In genomic region chr4:77695769-77696168, GRCh38 we compare ENCODE assay signal across 11 cellular contexts.
A peak's percentile ranks its signal among the peaks of the same experiment; 100 is the strongest.
DNase-seq lines count a peak whose midpoint lies in the region; ATAC-seq, FAIRE-seq and TF ChIP-seq lines count a peak whose summit lies in the region.
"Had no signal": no experiment of that assay in that cellular context is flagged by ENCODE, and none has a peak within 500 bp of the region (broad histone marks: within the 10 kb centered on the region; RNA-seq: fewer than 3 reads in every experiment).

No MANE protein-coding gene starts in this region.

- no peak for TF ChIP-seq RAD21 in K562 (CRISPR knock-in tag; conservative IDR thresholded peaks at IDR 0.05 in 1 of 2, IDR thresholded peaks at IDR 0.05 in 1 of 2)

- no peak overlapping the region for H3K4me3 ChIP-seq in BLaER1 treated with 17β-estradiol and CSF1 and Interleukin-3, amounts not matched to agents 10 nM and 100 nM
- no peak overlapping the region for H3K4me3 ChIP-seq in K562
- H3K4me3 ChIP-seq: body of pancreas had no signal

- no peak overlapping the region for H3K9ac ChIP-seq in BLaER1 treated with 17β-estradiol and CSF1 and Interleukin-3, amounts not matched to agents 10 nM and 100 nM
- H3K9ac ChIP-seq in K562 (ENCODE audit: insufficient read depth in 1 of 2, low read depth in 2 of 2, low read length in 2 of 2): no peak overlapping the region

- DNase-seq in M059J (ENCODE audit: low read depth) (peak; percentile 92), K562 (ENCODE audit: extremely low read depth in 1 of 4, low spot score in 3 of 4) (peak in 2 of 4 experiments; percentile 14 to 20), kidney glomerular epithelial cell (lab: John Stamatoyannopoulos, UW) (peak; percentile 90), activated gamma-delta T cell (lab: John Stamatoyannopoulos, UW) (no peak)
- DNase-seq in activated CD4-positive, CD25-positive, alpha-beta regulatory T cell (lab: John Stamatoyannopoulos, UW): no peak
- no peak for DNase-seq in activated naive CD4-positive, alpha-beta T cell treated with Interleukin-2 at 50 U/mL for 16 hours
- DNase-seq: activated CD4-positive, alpha-beta T cell treated with anti-CD3 and anti-CD28 coated beads, Interleukin-2, amount 10 ng/mL, durations not matched to agents 7 days and 5 days; body of pancreas; DMS153 had no signal

- intact Hi-C loops in K562 (cut with micrococcal nuclease): loop anchor here (10.0 kb wide), 1 partner anchor 311 kb away; no protein-coding TSS in a partner anchor

- WGBS in K562 (ENCODE audit: insufficient coverage, low coverage, missing lambda C conversion rate): 5% methylated on average over 2 of the region's 2 CpGs

- POLR2A ChIA-PET in K562 (lab: Yijun Ruan, JAX): interaction anchor here (1.8 kb wide), 1 partner anchor 14 kb away, joined by 3 read pairs; no protein-coding TSS in a partner anchor

- CTCF ChIA-PET in K562 (lab: Yijun Ruan, JAX; ENCODE audit: low intra/inter-chr PET ratio): no interaction called here

- no peak for FAIRE-seq in K562 (lab: Jason Lieb, UNC)

- H3K4me1 ChIP-seq in BLaER1 treated with 17β-estradiol and CSF1 and Interleukin-3, amounts not matched to agents 10 nM and 100 nM: peaks cover 0 to 13% (median 6%) of the 10 kb centered on the region in 10 experiments; a peak in 10 of 20 replicates
- no peaks in the 10 kb centered on the region; a peak in 1 of 5 replicates for H3K4me1 ChIP-seq in K562 (replicated peaks in 1 of 2; ENCODE audit: control insufficient read depth in 2 of 2, insufficient read depth in 2 of 2, low read length in 2 of 2)

- H3K79me2 ChIP-seq in K562 (ENCODE audit: control insufficient read depth, insufficient read depth, low read length): no peaks in the 10 kb centered on the region

- no peak for TF ChIP-seq CTCF in K562 (IDR thresholded peaks at IDR 0.05 in 2 of 3, conservative IDR thresholded peaks at IDR 0.05 in 1 of 3; ENCODE audit: insufficient read depth in 2 of 3, low read depth in 1 of 3, low read length in 3 of 3)

- in situ Hi-C loops in K562 (cut with MboI): no loop called here

- no peaks in the 10 kb centered on the region for H3K27me3 ChIP-seq in BLaER1 treated with 17β-estradiol and CSF1 and Interleukin-3, amounts not matched to agents 10 nM and 100 nM
- no peaks in the 10 kb centered on the region; a peak in 1 of 5 replicates for H3K27me3 ChIP-seq in K562 (ENCODE audit: control insufficient read depth in 2 of 2, insufficient read depth in 2 of 2, low read length in 2 of 2)
- H3K27me3 ChIP-seq: body of pancreas had no signal

- H3K27ac ChIP-seq in BLaER1 treated with 17β-estradiol and CSF1 and Interleukin-3, amounts not matched to agents 10 nM and 100 nM: no peak overlapping the region
- no peak overlapping the region for H3K27ac ChIP-seq in K562 (ENCODE audit: extremely low read depth, low read depth, low read length)
- H3K27ac ChIP-seq: body of pancreas had no signal

- 0 out of 3 replicates have a peak, but pooled peaks have one; percentile 18 for ATAC-seq in K562
- ATAC-seq in HG02884 (IDR thresholded peaks at IDR 0.05; ENCODE audit: unreplicated experiment): no peak
- ATAC-seq: body of pancreas had no signal

- no peak for TF ChIP-seq EP300 in K562 (IDR thresholded peaks at IDR 0.05; ENCODE audit: low read length)

- H3K9me1 ChIP-seq in K562 (ENCODE audit: control insufficient read depth, insufficient read depth, low read length): no peaks in the 10 kb centered on the region

- no peaks in the 10 kb centered on the region for H3K9me3 ChIP-seq in BLaER1 treated with 17β-estradiol and CSF1 and Interleukin-3, amounts not matched to agents 10 nM and 100 nM (replicated peaks in 1 of 11)
- H3K9me3 ChIP-seq in K562 (replicated peaks; ENCODE audit: control insufficient read depth, insufficient read depth, low read depth, low read length): no peaks in the 10 kb centered on the region
- H3K9me3 ChIP-seq: body of pancreas had no signal

- H4K20me1 ChIP-seq in BLaER1 treated with 17β-estradiol and CSF1 and Interleukin-3, amounts not matched to agents 10 nM and 100 nM: no peaks in the 10 kb centered on the region
- no peaks in the 10 kb centered on the region for H4K20me1 ChIP-seq in K562 (replicated peaks; ENCODE audit: control insufficient read depth, insufficient read depth, low read length)

- H3K36me3 ChIP-seq in BLaER1 treated with 17β-estradiol and CSF1 and Interleukin-3, amounts not matched to agents 10 nM and 100 nM: no peaks in the 10 kb centered on the region
- H3K36me3 ChIP-seq in K562 (ENCODE audit: control insufficient read depth, insufficient read depth, low read length): no peaks in the 10 kb centered on the region

- BruUV-seq in K562 (replicated peaks; lab: Mats Ljungman, UMichigan): no TSS peak

- H2AFZ ChIP-seq in K562 (ENCODE audit: low read depth, low read length): no peak overlapping the region

- peak overlapping the region in 6 of 11 experiments; percentile 1 to 58 (median 52); a peak in 9 of 22 replicates for H3K4me2 ChIP-seq in BLaER1 treated with 17β-estradiol and CSF1 and Interleukin-3, amounts not matched to agents 10 nM and 100 nM
- H3K4me2 ChIP-seq in K562 (ENCODE audit: insufficient read depth, low read length): no peak overlapping the region

- TF ChIP-seq POLR2A in K562 (conservative IDR thresholded peaks at IDR 0.05): no peak

TF ChIP-seq in K562, 482 proteins besides CTCF, POLR2A, EP300 and RAD21:
- TF ChIP-seq MCM7 (IDR thresholded peaks at IDR 0.05) (no peak), C11orf30 (IDR thresholded peaks at IDR 0.05; ENCODE audit: low read depth) (peak; percentile 33; the same call in 1 of the 2 replicates), ZBTB17 (CRISPR knock-in tag; IDR thresholded peaks at IDR 0.05) (peak; percentile 50; the same call in 1 of the 2 replicates), FOSL1 (tag; conservative IDR thresholded peaks at IDR 0.05) (peak; percentile 83), CBX3 (IDR thresholded peaks at IDR 0.05; ENCODE audit: borderline replicate concordance in 1 of 2, low read length in 2 of 2) (no peak), ZNF507 (tag; conservative IDR thresholded peaks at IDR 0.05) (no peak), MAFK (IDR thresholded peaks at IDR 0.05; ENCODE audit: low read length) (peak; percentile 23; the same call in 1 of the 2 replicates), MAFG (tag; conservative IDR thresholded peaks at IDR 0.05) (peak; percentile 46; the same call in 1 of the 2 replicates), ZNF444 (CRISPR knock-in tag; IDR thresholded peaks at IDR 0.05) (no peak), NFE2 (IDR thresholded peaks at IDR 0.05; ENCODE audit: low read depth) (peak; percentile 56; the same call in 1 of the 2 replicates), JUN (IDR thresholded peaks at IDR 0.05; ENCODE audit: borderline replicate concordance, low read depth, low read length) (0 out of 2 replicates have a peak, but pooled peaks have one; percentile 29), JUN (CRISPR knock-in tag; IDR thresholded peaks at IDR 0.05; ENCODE audit: borderline replicate concordance) (no peak)
TF ChIP-seq in K562: peak in this region for 7.

Comparison
In these comparisons a context has a peak if more than half of its experiments do, and no peak if none do; other contexts are left out.
1. DNase-seq: peak in M059J (single experiment) and kidney glomerular epithelial cell (single experiment); none in activated CD4-positive, CD25-positive, alpha-beta regulatory T cell (0 of 4), activated naive CD4-positive, alpha-beta T cell treated with Interleukin-2 at 50 U/mL for 16 hours (single experiment) and activated gamma-delta T cell (single experiment).